ENCODE assay signal across 13 cellular contexts in genomic region chr3:40765884-40766283, GRCh38.
DNase-seq lines count a peak whose midpoint lies in the region; ATAC-seq and TF ChIP-seq lines count a peak whose summit lies in the region.
"Had no signal": no experiment of that assay in that cellular context is flagged by ENCODE, and none has a peak within 500 bp of the region (broad histone marks: within the 10 kb centered on the region; RNA-seq: fewer than 3 reads in every experiment).

No MANE protein-coding gene starts in this region.

- TF ChIP-seq EP300 in gastroesophageal sphincter (IDR thresholded peaks at IDR 0.05): no peak

- peak; percentile 60 for ATAC-seq in GM18502 (IDR thresholded peaks at IDR 0.05; ENCODE audit: poor library complexity, unreplicated experiment)
- peak; percentile 82 for ATAC-seq in GM21619 (IDR thresholded peaks at IDR 0.05; ENCODE audit: unreplicated experiment)
- peak; percentile 73 for ATAC-seq in HG03378 (IDR thresholded peaks at IDR 0.05; ENCODE audit: unreplicated experiment)
- peak; percentile 83 for ATAC-seq in gastroesophageal sphincter
- ATAC-seq in HG02970 (IDR thresholded peaks at IDR 0.05; ENCODE audit: low FRiP score, unreplicated experiment): no peak
- no peak for ATAC-seq in GM21515 (IDR thresholded peaks at IDR 0.05; ENCODE audit: unreplicated experiment)

- H3K4me2 ChIP-seq in PC-9: no peak overlapping the region
- H3K4me2 ChIP-seq: BLaER1 had no signal

- no TSS peak for BruUV-seq in PC-9 (replicated peaks; lab: Mats Ljungman, UMichigan)

- TF ChIP-seq CTCF in gastroesophageal sphincter (IDR thresholded peaks at IDR 0.05) (no peak), PC-9 (conservative IDR thresholded peaks at IDR 0.05) (no peak)

- intact Hi-C loops in PC-9 (cut with micrococcal nuclease; ENCODE audit: unreplicated experiment): no loop called here

- H3K79me2 ChIP-seq in PC-9 (ENCODE audit: low read depth): no peaks in the 10 kb centered on the region
- H3K79me2 ChIP-seq: parathyroid adenoma had no signal

- H2AFZ ChIP-seq in PC-9: no peak overlapping the region
- H2AFZ ChIP-seq: parathyroid adenoma had no signal

- no peaks in the 10 kb centered on the region for H3K9me2 ChIP-seq in PC-9 (ENCODE audit: insufficient read depth)

- no peak overlapping the region for H3K4me3 ChIP-seq in gastroesophageal sphincter
- H3K4me3 ChIP-seq in PC-9: no peak overlapping the region
- H3K4me3 ChIP-seq: BLaER1, vagina had no signal

- H3K27ac ChIP-seq in gastroesophageal sphincter (no peak overlapping the region), PC-9 (no peak overlapping the region)
- H3K27ac ChIP-seq: BLaER1, parathyroid adenoma, vagina had no signal

- H3K27me3 ChIP-seq in gastroesophageal sphincter (no peaks in the 10 kb centered on the region), PC-9 (ENCODE audit: insufficient read depth, low read depth) (no peaks in the 10 kb centered on the region)
- H3K27me3 ChIP-seq: BLaER1, vagina had no signal

- CTCF ChIA-PET in PC-9 (lab: Charles Lee): no interaction called here

- peaks cover 0 to 9% (median 0%) of the 10 kb centered on the region in 3 donors for H3K9me3 ChIP-seq in gastroesophageal sphincter
- no peaks in the 10 kb centered on the region for H3K9me3 ChIP-seq in PC-9 (ENCODE audit: insufficient read depth, low read depth)
- H3K9me3 ChIP-seq: vagina had no signal

- DNase-seq in dermis blood vessel endothelial cell (no peak), PC-9 (no peak)
- DNase-seq: foreskin melanocyte, NCI-H2081 had no signal

- H3K4me1 ChIP-seq in gastroesophageal sphincter (peaks cover 0 to 33% (median 10%) of the 10 kb centered on the region in 3 donors), PC-9 (replicated peaks; ENCODE audit: insufficient read depth) (no peaks in the 10 kb centered on the region)
- H3K4me1 ChIP-seq: parathyroid adenoma had no signal

- POLR2A ChIA-PET in PC-9 (lab: Charles Lee; ENCODE audit: unreplicated experiment): no interaction called here

- WGBS in gastroesophageal sphincter (ENCODE audit: low coverage in 1 of 2), 2 donors: 35 to 70% methylated on average over 1 to 3 of the region's 3 CpGs

- no peaks in the 10 kb centered on the region for H3F3A ChIP-seq in PC-9 (ENCODE audit: insufficient read depth, low read depth)

- no peaks in the 10 kb centered on the region for H3K36me3 ChIP-seq in gastroesophageal sphincter
- H3K36me3 ChIP-seq in PC-9 (ENCODE audit: low read depth): no peaks in the 10 kb centered on the region
- H3K36me3 ChIP-seq: BLaER1, vagina had no signal

- H4K20me1 ChIP-seq in PC-9 (ENCODE audit: insufficient read depth): no peaks in the 10 kb centered on the region
- H4K20me1 ChIP-seq: BLaER1 had no signal

- TF ChIP-seq POLR2A in gastroesophageal sphincter (IDR thresholded peaks at IDR 0.05): no peak

Comparison
In these comparisons a context has a peak if more than half of its experiments do, and no peak if none do; other contexts are left out.
1. ATAC-seq: peak in GM18502 (single experiment), GM21619 (single experiment), HG03378 (single experiment) and gastroesophageal sphincter (single experiment); none in HG02970 (single experiment) and GM21515 (single experiment).